Comparison of ENCODE assay signal across 8 cellular contexts in the genomic region with DNA sequence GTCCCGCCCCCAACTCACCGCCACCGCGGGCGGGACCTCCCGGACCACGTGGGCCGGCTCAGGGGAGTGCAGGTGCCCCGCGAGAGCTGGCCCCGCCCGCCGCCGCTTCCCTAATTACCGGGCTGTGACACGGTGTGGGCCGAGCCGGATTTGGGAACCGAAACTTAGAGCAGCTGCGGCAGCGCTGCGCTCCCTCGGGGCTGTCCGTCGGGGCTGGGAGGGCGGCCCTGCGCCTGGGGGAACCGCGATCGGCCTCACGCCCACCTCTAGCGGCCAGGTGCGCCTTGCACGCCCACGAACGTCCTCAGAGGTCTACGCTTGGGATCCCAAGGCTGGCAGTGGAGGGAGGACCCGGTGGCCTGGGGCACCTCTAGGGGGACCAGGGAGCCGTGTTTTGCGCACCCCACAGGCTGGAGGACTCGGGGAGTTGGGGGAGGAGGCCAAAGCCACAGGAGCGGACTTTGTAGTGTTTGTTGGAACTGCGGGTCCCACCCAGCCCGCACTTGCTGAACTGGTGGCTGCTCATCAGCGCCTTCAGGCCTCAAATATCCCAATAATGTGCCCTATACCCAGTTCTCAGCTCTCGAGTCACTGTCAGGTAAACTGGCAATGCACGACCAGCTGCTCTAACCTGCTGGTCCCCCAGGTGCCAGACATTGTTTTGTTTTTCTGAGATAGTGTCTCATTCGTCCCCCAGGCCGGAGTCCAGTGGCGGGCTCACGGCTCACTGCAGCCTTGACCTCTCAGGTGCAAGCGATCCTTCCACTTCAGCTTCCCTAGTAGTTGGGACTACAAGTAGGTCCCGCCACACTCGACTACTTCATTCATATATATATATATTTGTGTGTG. TPM values are rescaled to one million over a fixed set of nuclear protein-coding genes. Genes with fewer than 3 reads are reported as not detected.
A peak's percentile ranks its signal among the peaks of the same experiment; 100 is the strongest.
DNase-seq lines count a peak whose midpoint lies in the region; ATAC-seq and TF ChIP-seq lines count a peak whose summit lies in the region.

No MANE protein-coding gene starts in this region.

- peak overlapping the region; percentile 80 for H3K27ac ChIP-seq in CD8-positive, alpha-beta memory T cell (ENCODE audit: low read depth, low read length)
- H3K27ac ChIP-seq in trophoblast cell (ENCODE audit: low read depth, low read length) = peak overlapping the region; percentile 87

- H3K9me3 Mint-ChIP-seq in CD8-positive, alpha-beta memory T cell = no peaks in the 10 kb centered on the region
- H3K9me3 Mint-ChIP-seq in type B pancreatic cell = no peaks in the 10 kb centered on the region

- H2AFZ ChIP-seq in trophoblast cell (ENCODE audit: insufficient read depth, low read length, poor library complexity) = peak overlapping the region; percentile 72

- H4K91ac ChIP-seq in trophoblast cell (ENCODE audit: low read depth, low read length) = peak overlapping the region; percentile 84

- CTCF ChIA-PET in CD8-positive, alpha-beta memory T cell (lab: Charles Lee) = interaction anchor here (1.4 kb wide), 2 partner anchors 17 to 127 kb away, joined by 3 to 6 read pairs; no protein-coding TSS in a partner anchor

- H3K27me3 ChIP-seq in CD8-positive, alpha-beta memory T cell (ENCODE audit: insufficient read depth, low read length, poor library complexity, severe bottlenecking) = no peaks in the 10 kb centered on the region
- H3K27me3 ChIP-seq in trophoblast cell (ENCODE audit: insufficient read depth, low read length) = no peaks in the 10 kb centered on the region

- peak; percentile 73 to 86 (median 78) for DNase-seq in CD8-positive, alpha-beta memory T cell
- DNase-seq in GM19240 (ENCODE audit: insufficient read length, low spot score) = peak; percentile 87
- peak; percentile 81 for DNase-seq in OCI-M1 (lab: John Stamatoyannopoulos, UW)
- DNase-seq in activated T-helper 1 cell treated with anti-CD3 and anti-CD28 coated beads, Interleukin-2, amount 50 U/mL, for 16 hours (ENCODE audit: low read depth in 1 of 2, low spot score in 1 of 2) = peak; percentile 44 to 66
- peak; percentile 93 for DNase-seq in germinal center (ENCODE audit: low spot score)
- DNase-seq in trophoblast cell = peak; percentile 95
- DNase-seq in type B pancreatic cell (ENCODE audit: extremely low spot score, unreplicated experiment) = no peak

- H2BK12ac ChIP-seq in trophoblast cell (ENCODE audit: low read length) = no peak overlapping the region

- H3K36me3 Mint-ChIP-seq in CD8-positive, alpha-beta memory T cell = peaks cover 0 to 2% (median 2%) of the 10 kb centered on the region in 3 donors
- H3K36me3 Mint-ChIP-seq in type B pancreatic cell = no peaks in the 10 kb centered on the region

- H2AK5ac ChIP-seq in trophoblast cell (ENCODE audit: low read length) = no peak overlapping the region

- H3K36me3 ChIP-seq in CD8-positive, alpha-beta memory T cell (ENCODE audit: insufficient read depth, low read length) = no peaks in the 10 kb centered on the region
- peaks cover 0 to 2% of the 10 kb centered on the region in 2 experiments for H3K36me3 ChIP-seq in trophoblast cell (ENCODE audit: control insufficient read depth in 1 of 2, insufficient read depth in 2 of 2, low read length in 2 of 2)

- peak; percentile 59 for ATAC-seq in HG03442 (IDR thresholded peaks at IDR 0.05; ENCODE audit: unreplicated experiment)

- H3K4me1 ChIP-seq in CD8-positive, alpha-beta memory T cell (ENCODE audit: insufficient read depth, low read length) = peaks cover 75% of the 10 kb centered on the region
- peaks cover 14 to 32% of the 10 kb centered on the region in 2 experiments for H3K4me1 ChIP-seq in trophoblast cell (ENCODE audit: control insufficient read depth in 1 of 2, insufficient read depth in 2 of 2, low read length in 2 of 2)

- H3K4me1 Mint-ChIP-seq in CD8-positive, alpha-beta memory T cell = peaks cover 62 to 74% (median 63%) of the 10 kb centered on the region in 3 donors
- peaks cover 25% of the 10 kb centered on the region for H3K4me1 Mint-ChIP-seq in type B pancreatic cell (ENCODE audit: unreplicated experiment)

- H3K9ac ChIP-seq in trophoblast cell (ENCODE audit: low read length) = no peak overlapping the region

- H3K4me2 ChIP-seq in trophoblast cell (ENCODE audit: low read length) = peak overlapping the region; percentile 90

- peak overlapping the region; percentile 60 for H4K12ac ChIP-seq in trophoblast cell (ENCODE audit: low read depth, low read length)

- H3K18ac ChIP-seq in trophoblast cell (ENCODE audit: low read length) = peak overlapping the region; percentile 51

- H4K8ac ChIP-seq in trophoblast cell (ENCODE audit: low read depth, low read length) = peak overlapping the region; percentile 30

- peaks cover 16% of the 10 kb centered on the region for H3K79me2 ChIP-seq in trophoblast cell (ENCODE audit: control insufficient read depth, insufficient read depth, low read length, poor library complexity)

- H3K14ac ChIP-seq in trophoblast cell (ENCODE audit: low read length) = peak overlapping the region; percentile 65

- H3K23ac ChIP-seq in trophoblast cell (ENCODE audit: low read length) = no peak overlapping the region

- peak overlapping the region; percentile 37 for H2BK120ac ChIP-seq in trophoblast cell (ENCODE audit: insufficient read depth, low read length, poor library complexity)

- H3K4me3 Mint-ChIP-seq in CD8-positive, alpha-beta memory T cell = peak overlapping the region; percentile 85 to 94 (median 88)
- H3K4me3 Mint-ChIP-seq in type B pancreatic cell = peak overlapping the region; percentile 88

- no peak overlapping the region for H2BK5ac ChIP-seq in trophoblast cell (ENCODE audit: low read depth, low read length, poor library complexity)

- no peaks in the 10 kb centered on the region for H3K9me3 ChIP-seq in CD8-positive, alpha-beta memory T cell (ENCODE audit: low read length)
- no peaks in the 10 kb centered on the region for H3K9me3 ChIP-seq in trophoblast cell (ENCODE audit: insufficient read depth, low read depth, low read length)

- POLR2A ChIA-PET in CD8-positive, alpha-beta memory T cell (lab: Charles Lee) = interaction anchor here (0.5 to 1.8 kb wide), 6 partner anchors 14 to 150 kb away, joined by 3 to 15 read pairs (median 4); no protein-coding TSS in a partner anchor

- H3K4ac ChIP-seq in trophoblast cell (ENCODE audit: low read depth, low read length) = no peak overlapping the region

- peak; percentile 56 for TF ChIP-seq CTCF in type B pancreatic cell (conservative IDR thresholded peaks at IDR 0.05)

- peak overlapping the region; percentile 87 to 99 (median 95) for H3K27ac Mint-ChIP-seq in CD8-positive, alpha-beta memory T cell
- peak overlapping the region; percentile 92 for H3K27ac Mint-ChIP-seq in type B pancreatic cell

- no CpG with 5 or more reads among the region's 54 CpGs for WGBS in trophoblast cell (ENCODE audit: extremely low coverage, insufficient coverage, insufficient read length)

- peaks cover 13% of the 10 kb centered on the region for H3K79me1 ChIP-seq in trophoblast cell (ENCODE audit: low read length)

- peaks cover 0 to 2% of the 10 kb centered on the region in 2 donors for H3K27me3 Mint-ChIP-seq in CD8-positive, alpha-beta memory T cell
- H3K27me3 Mint-ChIP-seq in type B pancreatic cell = no peaks in the 10 kb centered on the region

- H3K4me3 ChIP-seq in CD8-positive, alpha-beta memory T cell (ENCODE audit: low read length) = peak overlapping the region; percentile 65
- peak overlapping the region; percentile 99 for H3K4me3 ChIP-seq in trophoblast cell (ENCODE audit: low read depth, low read length)

RNA-seq across cellular contexts. Expression of a gene that starts 0.8 kb away (rescaled TPM):
- total RNA-seq in CD8-positive, alpha-beta memory T cell = 10 to 100 TPM; 75.4 to 77.0 TPM
- 29.9 TPM for polyA plus RNA-seq in CD8-positive, alpha-beta memory T cell
- polyA plus RNA-seq in trophoblast cell (2013) = 38.9 and 41.2 TPM in 2 replicates
- 78.4 and 89.2 TPM in 2 replicates for total RNA-seq in type B pancreatic cell (ENCODE audit: low replicate concordance)

RNA-seq across cellular contexts. Expression of a gene that starts 54.9 kb away (rescaled TPM):
- total RNA-seq in CD8-positive, alpha-beta memory T cell = 10 to 100 TPM; 68.8 to 70.7 TPM
- 18.4 TPM for polyA plus RNA-seq in CD8-positive, alpha-beta memory T cell
- polyA plus RNA-seq in trophoblast cell (2013) = 32.6 and 35.0 TPM in 2 replicates
- total RNA-seq in type B pancreatic cell (ENCODE audit: low replicate concordance) = 45.9 and 47.0 TPM in 2 replicates
